8 cellular contexts compared by ENCODE assay signal in the genomic region with DNA sequence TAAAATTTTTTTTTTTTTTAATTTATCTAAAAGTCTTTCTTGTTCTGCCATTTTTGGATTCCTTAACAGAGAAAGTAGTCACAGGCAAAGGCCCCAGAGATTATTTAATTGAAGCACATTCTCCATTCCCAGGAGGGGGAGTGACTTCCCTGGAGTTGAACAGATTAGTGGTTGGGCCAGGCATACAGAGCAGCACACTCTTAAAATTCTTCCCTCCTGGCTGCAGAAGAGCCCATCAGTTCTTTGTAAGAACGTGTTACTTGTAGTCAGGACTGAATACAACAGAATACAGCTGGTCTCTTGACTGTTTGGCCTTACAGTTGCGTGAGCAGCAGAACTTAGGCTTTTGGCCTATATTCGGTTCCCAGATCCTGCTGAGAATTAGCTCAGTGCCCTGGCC. TPM values are rescaled to one million over a fixed set of nuclear protein-coding genes. Genes with fewer than 3 reads are reported as not detected.
DNase-seq lines count a peak whose midpoint lies in the region; ATAC-seq and TF ChIP-seq lines count a peak whose summit lies in the region.

No MANE protein-coding gene starts in this region.

- H3K4me2 ChIP-seq in OCI-LY1 (ENCODE audit: low read length) (peak overlapping the region; percentile 90), neural progenitor cell (peak overlapping the region; percentile 92)

- H3K9ac ChIP-seq in OCI-LY1 (ENCODE audit: low read length), result peak overlapping the region; percentile 86
- H3K9ac ChIP-seq in neural progenitor cell, result peak overlapping the region; percentile 42

- H3K79me2 ChIP-seq in OCI-LY1 (ENCODE audit: insufficient read depth, low read length), result peaks cover 50% of the 10 kb centered on the region
- H3K79me2 ChIP-seq in neural progenitor cell (ENCODE audit: low read depth), result peaks cover 66% of the 10 kb centered on the region

- CTCF ChIA-PET in CD8-positive, alpha-beta memory T cell (lab: Charles Lee), result interaction anchor here (0.9 to 1.4 kb wide), 2 partner anchors 46 to 440 kb away, joined by 3 to 5 read pairs; no protein-coding TSS in a partner anchor

- peaks cover 14% of the 10 kb centered on the region for H3K36me3 ChIP-seq in CD8-positive, alpha-beta memory T cell (ENCODE audit: insufficient read depth, low read length)
- peaks cover 37% of the 10 kb centered on the region; the same call in 1 of the 2 replicates for H3K36me3 ChIP-seq in OCI-LY1 (ENCODE audit: insufficient read depth, low read length)
- no peaks in the 10 kb centered on the region for H3K36me3 ChIP-seq in neural progenitor cell

- H3K27ac ChIP-seq in CD8-positive, alpha-beta memory T cell (ENCODE audit: low read depth, low read length), result peak overlapping the region; percentile 97
- no peak overlapping the region for H3K27ac ChIP-seq in OCI-LY1 (ENCODE audit: low read depth, low read length, poor library complexity, severe bottlenecking)
- no peak overlapping the region for H3K27ac ChIP-seq in neural progenitor cell

- POLR2A ChIA-PET in CD8-positive, alpha-beta memory T cell (lab: Charles Lee), result interaction anchor here (0.6 to 1.3 kb wide), 2 partner anchors 74 to 76 kb away, joined by 3 to 4 read pairs; a partner anchor contains a TSS

- in situ Hi-C loops in G401 (cut with HindIII; ENCODE audit: low sequenced_read_pairs), result no loop called here

- no peaks in the 10 kb centered on the region for H3K9me3 Mint-ChIP-seq in CD8-positive, alpha-beta memory T cell
- H3K9me3 Mint-ChIP-seq in effector memory CD8-positive, alpha-beta T cell, result no peaks in the 10 kb centered on the region
- H3K9me3 Mint-ChIP-seq in neural progenitor cell, result no peaks in the 10 kb centered on the region

- TF ChIP-seq CTCF in OCI-LY1 (IDR thresholded peaks at IDR 0.05; ENCODE audit: low read length) (no peak), neural progenitor cell (IDR thresholded peaks at IDR 0.05) (no peak)

- ATAC-seq in effector memory CD8-positive, alpha-beta T cell (replicated peaks), result no peak
- ATAC-seq in GM19324 (IDR thresholded peaks at IDR 0.05; ENCODE audit: low FRiP score, unreplicated experiment), result no peak

- H3K27ac Mint-ChIP-seq in CD8-positive, alpha-beta memory T cell, result peak overlapping the region; percentile 93 to 100 (median 96)
- H3K27ac Mint-ChIP-seq in effector memory CD8-positive, alpha-beta T cell, result peak overlapping the region; percentile 98 to 99
- H3K27ac Mint-ChIP-seq in neural progenitor cell, result no peak overlapping the region

- no peak for DNase-seq in CD8-positive, alpha-beta memory T cell
- no peak for DNase-seq in effector memory CD8-positive, alpha-beta T cell
- DNase-seq in neural progenitor cell (ENCODE audit: low spot score) (peak; percentile 55), G401 (ENCODE audit: low spot score) (no peak), NCI-H2029 (lab: John Stamatoyannopoulos, UW) (no peak)
- DNase-seq in stimulated activated naive CD4-positive, alpha-beta T cell treated with Interleukin-2 at 50 U/mL for 16 hours (lab: John Stamatoyannopoulos, UW), result no peak

- H3K9me3 ChIP-seq in CD8-positive, alpha-beta memory T cell (ENCODE audit: low read length), result no peaks in the 10 kb centered on the region
- no peaks in the 10 kb centered on the region for H3K9me3 ChIP-seq in OCI-LY1 (ENCODE audit: low read length)
- no peaks in the 10 kb centered on the region for H3K9me3 ChIP-seq in neural progenitor cell (ENCODE audit: low read depth)

- no peaks in the 10 kb centered on the region for H3F3A ChIP-seq in OCI-LY1 (ENCODE audit: insufficient read depth, low read length)
- peaks cover 25% of the 10 kb centered on the region for H3F3A ChIP-seq in neural progenitor cell (ENCODE audit: low read depth)

- H3K9me2 ChIP-seq in OCI-LY1 (ENCODE audit: low read depth, low read length), result no peaks in the 10 kb centered on the region

- H3K4me3 ChIP-seq in CD8-positive, alpha-beta memory T cell (ENCODE audit: low read length), result peak overlapping the region; percentile 95
- H3K4me3 ChIP-seq in OCI-LY1 (ENCODE audit: low read depth, low read length, poor library complexity, severe bottlenecking), result peak overlapping the region; percentile 69
- H3K4me3 ChIP-seq in neural progenitor cell, result peak overlapping the region; percentile 72

- H3K27me3 ChIP-seq in CD8-positive, alpha-beta memory T cell (ENCODE audit: insufficient read depth, low read length, poor library complexity, severe bottlenecking), result no peaks in the 10 kb centered on the region
- no peaks in the 10 kb centered on the region for H3K27me3 ChIP-seq in OCI-LY1 (ENCODE audit: insufficient read depth, low read length)
- H3K27me3 ChIP-seq in neural progenitor cell, result no peaks in the 10 kb centered on the region

- peaks cover 0 to 52% (median 10%) of the 10 kb centered on the region in 3 donors for H3K36me3 Mint-ChIP-seq in CD8-positive, alpha-beta memory T cell
- H3K36me3 Mint-ChIP-seq in effector memory CD8-positive, alpha-beta T cell (ENCODE audit: insufficient read depth), result peaks cover 67% of the 10 kb centered on the region
- H3K36me3 Mint-ChIP-seq in neural progenitor cell, result peaks cover 33% of the 10 kb centered on the region

- H3K4me1 Mint-ChIP-seq in CD8-positive, alpha-beta memory T cell, result peaks cover 53 to 63% (median 62%) of the 10 kb centered on the region in 3 donors
- peaks cover 53 to 60% of the 10 kb centered on the region in 2 donors for H3K4me1 Mint-ChIP-seq in effector memory CD8-positive, alpha-beta T cell (ENCODE audit: low read depth in 2 of 2)
- H3K4me1 Mint-ChIP-seq in neural progenitor cell, result peaks cover 67% of the 10 kb centered on the region

- H3K27me3 Mint-ChIP-seq in CD8-positive, alpha-beta memory T cell, result peaks cover 0 to 1% of the 10 kb centered on the region in 2 donors
- no peaks in the 10 kb centered on the region for H3K27me3 Mint-ChIP-seq in effector memory CD8-positive, alpha-beta T cell
- H3K27me3 Mint-ChIP-seq in neural progenitor cell (ENCODE audit: insufficient read depth, low read depth), result peaks cover 6% of the 10 kb centered on the region

- peaks cover 65% of the 10 kb centered on the region for H3K4me1 ChIP-seq in CD8-positive, alpha-beta memory T cell (ENCODE audit: insufficient read depth, low read length)
- H3K4me1 ChIP-seq in OCI-LY1 (ENCODE audit: insufficient read depth, low read length, severe bottlenecking) (peaks cover 48% of the 10 kb centered on the region), neural progenitor cell (peaks cover 34% of the 10 kb centered on the region)

- peak overlapping the region; percentile 94 to 98 (median 96) for H3K4me3 Mint-ChIP-seq in CD8-positive, alpha-beta memory T cell
- H3K4me3 Mint-ChIP-seq in effector memory CD8-positive, alpha-beta T cell, result peak overlapping the region; percentile 94 to 96
- peak overlapping the region; percentile 97 for H3K4me3 Mint-ChIP-seq in neural progenitor cell

- no peaks in the 10 kb centered on the region for H4K20me1 ChIP-seq in OCI-LY1 (ENCODE audit: insufficient read depth, low read length)
- H4K20me1 ChIP-seq in neural progenitor cell (ENCODE audit: low read depth), result peaks cover 66% of the 10 kb centered on the region

- H2AFZ ChIP-seq in OCI-LY1 (ENCODE audit: low read length), result no peak overlapping the region
- no peak overlapping the region for H2AFZ ChIP-seq in neural progenitor cell (replicated peaks)

RNA-seq across cellular contexts. Expression of a gene that starts 1.8 kb away (rescaled TPM):
- 100 to 1,000 TPM; 117 to 123 TPM for total RNA-seq in CD8-positive, alpha-beta memory T cell
- 152 TPM for polyA plus RNA-seq in CD8-positive, alpha-beta memory T cell
- total RNA-seq in neural progenitor cell (ENCODE audit: low replicate concordance), result 78.8 and 98.2 TPM in 2 replicates
- 85.0 and 116 TPM in 2 replicates for total RNA-seq in G401 (2014; rRNA removed; shearing (Covaris generic))

RNA-seq across cellular contexts. Expression of a gene that starts 40.0 kb away (rescaled TPM):
- 10 to 100 TPM; 24.3 to 26.3 TPM for total RNA-seq in CD8-positive, alpha-beta memory T cell
- 1.5 TPM for polyA plus RNA-seq in CD8-positive, alpha-beta memory T cell
- 70.5 and 190 TPM in 2 replicates for total RNA-seq in neural progenitor cell (ENCODE audit: low replicate concordance)
- 67.1 and 74.6 TPM in 2 replicates for total RNA-seq in G401 (2014; rRNA removed; shearing (Covaris generic))
